In genomic region chr7:151085691-151086620, GRCh38 we compare ENCODE assay signal across 8 cellular contexts. TPM values are rescaled to one million over a fixed set of nuclear protein-coding genes. Genes with fewer than 3 reads are reported as not detected.
DNase-seq lines count a peak whose midpoint lies in the region; ATAC-seq, FAIRE-seq and TF ChIP-seq lines count a peak whose summit lies in the region.

Gene AGAP3 (plus strand): TSS chr7:151086475. CDS start chr7:151086742, 267 bp downstream.

- H3K4me1 ChIP-seq in breast epithelium, result peaks cover 16 to 40% of the 10 kb centered on the region in 2 donors
- peaks cover 23% of the 10 kb centered on the region for H3K4me1 ChIP-seq in iPS-15b (ENCODE audit: control insufficient read depth, insufficient read depth, low read length)

- FAIRE-seq in TTC549 (lab: Jason Lieb, UNC), result peak; percentile 66

- H3K27me3 ChIP-seq in breast epithelium (no peaks in the 10 kb centered on the region), iPS-15b (ENCODE audit: control insufficient read depth, insufficient read depth, low read length) (peaks cover 47% of the 10 kb centered on the region)

- H3K4me3 ChIP-seq in breast epithelium, result peak within 1 kb of the TSS; percentile 75 to 97 (median 76)
- H3K4me3 ChIP-seq in iPS-15b (ENCODE audit: low read depth, low read length), result peak within 1 kb of the TSS; percentile 72

- no peaks in the 10 kb centered on the region for H3K36me3 ChIP-seq in breast epithelium
- H3K36me3 ChIP-seq in iPS-15b (ENCODE audit: control insufficient read depth, insufficient read depth, low read length), result no peaks in the 10 kb centered on the region

- peak; percentile 88 to 90 for DNase-seq in NCI-H2081 (lab: John Stamatoyannopoulos, UW)
- DNase-seq in NCI-H2081 treated with DMSO at 0.1 percent for 48 hours (lab: John Stamatoyannopoulos, UW), result no peak
- DNase-seq in NCI-H2107 (lab: John Stamatoyannopoulos, UW), result peak; percentile 46
- peak; percentile 66 to 84 for DNase-seq in breast epithelium (ENCODE audit: low spot score in 2 of 2)
- peak; percentile 93 for DNase-seq in sciatic nerve (ENCODE audit: low spot score)

- H3K27ac ChIP-seq in breast epithelium, result peak within 1 kb of the TSS; percentile 93 to 96

- TF ChIP-seq CTCF in breast epithelium (IDR thresholded peaks at IDR 0.05), result no peak

- ATAC-seq in HG02840 (IDR thresholded peaks at IDR 0.05; ENCODE audit: low FRiP score, unreplicated experiment) (peak; percentile 36), sciatic nerve (peak; percentile 76)

- TF ChIP-seq POLR2A in breast epithelium (IDR thresholded peaks at IDR 0.05), result no peak

- H3K9ac ChIP-seq in iPS-15b (ENCODE audit: low read depth, low read length), result peak within 1 kb of the TSS; percentile 37

- intact Hi-C loops in breast epithelium (cut with DNase I; ENCODE audit: low total_unique reads), result no loop called here
- intact Hi-C loops in sciatic nerve (cut with DNase I), result no loop called here

- H3K9me3 ChIP-seq in breast epithelium, result no peaks in the 10 kb centered on the region
- no peaks in the 10 kb centered on the region for H3K9me3 ChIP-seq in iPS-15b (ENCODE audit: control insufficient read depth, insufficient read depth, low read length)

RNA-seq across cellular contexts. Expression of gene AGAP3, which starts in this region (rescaled TPM):
- 10 to 100 TPM; 47.2 to 58.1 (median 55.1) TPM for total RNA-seq in breast epithelium
- total RNA-seq in sciatic nerve, result 99.7 TPM
